8 cellular contexts compared by ENCODE assay signal in genomic region chr1:219385786-219386427, GRCh38.
A peak's percentile ranks its signal among the peaks of the same experiment; 100 is the strongest.
DNase-seq lines count a peak whose midpoint lies in the region; ATAC-seq, FAIRE-seq and TF ChIP-seq lines count a peak whose summit lies in the region.

No MANE protein-coding gene starts in this region.

- in situ Hi-C loops in brain microvascular endothelial cell (cut with HindIII; ENCODE audit: low pct_ligation_motif_present, low sequenced_read_pairs), result no loop called here

- peak; percentile 97 for ATAC-seq in GM21576 (IDR thresholded peaks at IDR 0.05; ENCODE audit: unreplicated experiment)

- H3K27me3 ChIP-seq in brain microvascular endothelial cell (replicated peaks), result no peaks in the 10 kb centered on the region

- DNase-seq in NCI-H2227 (lab: John Stamatoyannopoulos, UW; ENCODE audit: unreplicated experiment) (peak; percentile 15), NCI-H2227 treated with DMSO at 0.1 percent for 48 hours (lab: John Stamatoyannopoulos, UW) (no peak), HS-5 (ENCODE audit: low read depth) (peak; percentile 28), NOMO-1 treated with DMSO at 0.1 percent for 48 hours (lab: John Stamatoyannopoulos, UW; ENCODE audit: unreplicated experiment) (peak; percentile 13), brain microvascular endothelial cell (peak; percentile 70), kidney (no peak), stromal cell of bone marrow (ENCODE audit: low read depth) (peak; percentile 18)

- H3K9ac ChIP-seq in kidney (ENCODE audit: low read length in 2 of 2), result no peak overlapping the region

- H3K9me3 ChIP-seq in kidney (ENCODE audit: control insufficient read depth in 1 of 2, low read length in 2 of 2), result no peaks in the 10 kb centered on the region

- no peak overlapping the region for H3K27ac ChIP-seq in brain microvascular endothelial cell
- H3K27ac ChIP-seq in kidney (ENCODE audit: low read depth in 2 of 2, low read length in 2 of 2), result no peak overlapping the region

- FAIRE-seq in kidney (lab: Jason Lieb, UNC), result peak; percentile 21

- H3K36me3 ChIP-seq in brain microvascular endothelial cell (replicated peaks) (no peaks in the 10 kb centered on the region), kidney (ENCODE audit: control insufficient read depth in 1 of 2, insufficient read depth in 2 of 2, low read length in 2 of 2) (no peaks in the 10 kb centered on the region)

- intact Hi-C loops in kidney (cut with DNase I), result no loop called here

- no peak overlapping the region for H3K4me3 ChIP-seq in brain microvascular endothelial cell (ENCODE audit: low read depth, low read length)
- H3K4me3 ChIP-seq in kidney (ENCODE audit: low read length in 2 of 2), result no peak overlapping the region

- TF ChIP-seq CTCF in brain microvascular endothelial cell (IDR thresholded peaks at IDR 0.05; ENCODE audit: low read depth, low read length, missing control alignments) (peak; percentile 93), kidney (IDR thresholded peaks at IDR 0.05; ENCODE audit: borderline replicate concordance, extremely low read depth, insufficient read depth) (peak; percentile 64)

- H3K4me1 ChIP-seq in kidney (ENCODE audit: control insufficient read depth in 1 of 2, insufficient read depth in 1 of 2, low read depth in 1 of 2, low read length in 2 of 2), result no peaks in the 10 kb centered on the region

Comparison
In these comparisons a context has a peak if more than half of its experiments do, and no peak if none do; other contexts are left out.
1. DNase-seq: peak in NCI-H2227 (single experiment), HS-5 (single experiment), NOMO-1 treated with DMSO at 0.1 percent for 48 hours (single experiment), brain microvascular endothelial cell (single experiment) and stromal cell of bone marrow (single experiment); none in NCI-H2227 treated with DMSO at 0.1 percent for 48 hours (single experiment) and kidney (single experiment).